ENCODE assay signal across 23 cellular contexts in the genomic region with DNA sequence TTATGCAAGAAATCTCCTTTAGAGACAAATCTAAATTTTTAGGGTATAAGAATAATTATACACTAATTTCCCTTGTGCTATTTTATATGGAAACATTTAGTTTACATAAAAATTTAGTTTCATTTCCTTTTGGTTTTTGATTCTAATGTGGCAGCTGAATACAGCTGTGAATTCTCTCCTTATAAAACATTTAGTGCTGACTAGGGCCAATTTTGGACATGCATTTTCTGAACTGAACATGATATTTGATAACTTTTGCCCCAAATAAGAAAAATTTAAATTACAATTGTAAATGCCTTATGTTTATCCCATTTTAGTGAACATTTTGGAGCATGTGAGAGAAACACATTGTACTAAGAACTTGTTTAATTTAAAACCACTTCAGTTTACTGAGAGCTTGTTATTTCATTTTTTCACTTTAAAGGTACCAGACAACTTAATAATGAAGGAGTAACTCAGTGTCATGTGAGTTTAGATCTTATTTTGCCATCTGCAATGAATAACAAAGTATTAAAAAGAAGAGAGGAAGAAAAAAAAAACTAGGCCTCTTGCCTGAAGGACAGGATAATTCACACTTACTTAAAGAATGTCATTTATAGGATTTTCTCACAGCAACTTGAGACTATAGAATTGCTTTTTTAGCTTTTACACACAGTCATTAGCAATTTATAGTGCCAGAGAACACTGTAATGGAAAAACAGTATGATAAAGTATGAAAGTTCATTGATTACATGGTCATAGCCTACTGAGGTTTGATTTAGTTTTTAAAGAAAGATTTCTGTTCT.
"Had no signal": no experiment of that assay in that cellular context is flagged by ENCODE, and none has a peak within 500 bp of the region (broad histone marks: within the 10 kb centered on the region; RNA-seq: fewer than 3 reads in every experiment).

No MANE protein-coding gene starts in this region.

- H3K27me3 ChIP-seq: esophagus squamous epithelium, gastroesophageal sphincter, neutrophil, right atrium auricular region, suprapubic skin, tibial artery, upper lobe of right lung, vagina had no signal

- DNase-seq: effector memory CD8-positive, alpha-beta T cell; esophagus squamous epithelium; foreskin fibroblast; immature natural killer cell; left ventricle myocardium inferior; lower lobe of right lung; midbrain; posterior cingulate gyrus; stimulated activated CD4-positive, alpha-beta T cell treated with anti-CD3 and anti-CD28 coated beads, Interleukin-4, amount 100 ng/mL, for 1 hour; stimulated activated CD8-positive, alpha-beta memory T cell treated with anti-CD3 and anti-CD28 coated beads, Interleukin-4, amount 100 ng/mL, for 48 hours; stimulated activated naive CD8-positive, alpha-beta T cell treated with anti-CD3 and anti-CD28 coated beads, Interleukin-15, Interleukin-2, amounts not matched to agents 100 U/mL and 50 U/mL, for 24 hours; tibial artery; upper lobe of right lung had no signal

- H3K9me3 ChIP-seq: esophagus squamous epithelium, gastroesophageal sphincter, left ventricle myocardium inferior, lower lobe of right lung, neutrophil, right atrium auricular region, suprapubic skin, tibial artery, upper lobe of right lung, vagina had no signal

- H3K4me1 ChIP-seq: esophagus squamous epithelium, gastroesophageal sphincter, lower lobe of right lung, suprapubic skin, upper lobe of right lung, vagina had no signal

- H3K9me3 Mint-ChIP-seq: dendritic cell treated with granulocyte-macrophage colony-stimulating factor and Interleukin-4, amounts not matched to agents 40 ng/mL and 50 ng/mL, for 4 days; natural killer cell treated with Interleukin-12 subunit alpha and Interleukin-12 subunit beta and Interleukin-15 and Interleukin-18, amount 100 ng/mL, for 72 hours had no signal

- H3K36me3 Mint-ChIP-seq: immature natural killer cell; memory B cell; natural killer cell treated with Interleukin-12 subunit alpha and Interleukin-12 subunit beta and Interleukin-15 and Interleukin-18, amount 100 ng/mL, for 72 hours; stimulated activated effector memory CD8-positive, alpha-beta T cell treated with anti-CD3 and anti-CD28 coated beads, Interleukin-12 subunit alpha, Interleukin-12 subunit beta, amount 100 ng/mL, for 72 hours had no signal

- H3K27ac Mint-ChIP-seq: dendritic cell treated with granulocyte-macrophage colony-stimulating factor and Interleukin-4, amounts not matched to agents 40 ng/mL and 50 ng/mL, for 4 days; effector memory CD8-positive, alpha-beta T cell; immature natural killer cell; memory B cell; natural killer cell treated with Interleukin-12 subunit alpha and Interleukin-12 subunit beta and Interleukin-15 and Interleukin-18, amount 100 ng/mL, for 72 hours; stimulated activated effector memory CD8-positive, alpha-beta T cell treated with anti-CD3 and anti-CD28 coated beads, Interleukin-12 subunit alpha, Interleukin-12 subunit beta, amount 100 ng/mL, for 72 hours had no signal

- H3K36me3 ChIP-seq: esophagus squamous epithelium, gastroesophageal sphincter, left ventricle myocardium inferior, lower lobe of right lung, neutrophil, right atrium auricular region, suprapubic skin, tibial artery, upper lobe of right lung, vagina had no signal

- H3K4me3 ChIP-seq: esophagus squamous epithelium, gastroesophageal sphincter, left ventricle myocardium inferior, lower lobe of right lung, right atrium auricular region, suprapubic skin, tibial artery, upper lobe of right lung, vagina had no signal

- H3K4me3 Mint-ChIP-seq: dendritic cell treated with granulocyte-macrophage colony-stimulating factor and Interleukin-4, amounts not matched to agents 40 ng/mL and 50 ng/mL, for 4 days; effector memory CD8-positive, alpha-beta T cell; immature natural killer cell; memory B cell; natural killer cell treated with Interleukin-12 subunit alpha and Interleukin-12 subunit beta and Interleukin-15 and Interleukin-18, amount 100 ng/mL, for 72 hours; stimulated activated effector memory CD8-positive, alpha-beta T cell treated with anti-CD3 and anti-CD28 coated beads, Interleukin-12 subunit alpha, Interleukin-12 subunit beta, amount 100 ng/mL, for 72 hours had no signal

- H3K4me1 Mint-ChIP-seq: immature natural killer cell; memory B cell; stimulated activated effector memory CD8-positive, alpha-beta T cell treated with anti-CD3 and anti-CD28 coated beads, Interleukin-12 subunit alpha, Interleukin-12 subunit beta, amount 100 ng/mL, for 72 hours had no signal

- ATAC-seq: effector memory CD8-positive, alpha-beta T cell; gastroesophageal sphincter; natural killer cell treated with Interleukin-12 subunit alpha and Interleukin-12 subunit beta and Interleukin-15 and Interleukin-18, amount 100 ng/mL, for 72 hours; stimulated activated effector memory CD8-positive, alpha-beta T cell treated with anti-CD3 and anti-CD28 coated beads, Interleukin-12 subunit alpha, Interleukin-12 subunit beta, amount 100 ng/mL, for 72 hours; stimulated activated naive CD8-positive, alpha-beta T cell treated with anti-CD3 and anti-CD28 coated beads, Interleukin-15, Interleukin-2, amounts not matched to agents 100 U/mL and 50 U/mL, for 24 hours had no signal

- H3K27me3 Mint-ChIP-seq: dendritic cell treated with granulocyte-macrophage colony-stimulating factor and Interleukin-4, amounts not matched to agents 40 ng/mL and 50 ng/mL, for 4 days; effector memory CD8-positive, alpha-beta T cell; memory B cell; natural killer cell treated with Interleukin-12 subunit alpha and Interleukin-12 subunit beta and Interleukin-15 and Interleukin-18, amount 100 ng/mL, for 72 hours had no signal

- H3K27ac ChIP-seq: epithelial cell of prostate, esophagus squamous epithelium, gastroesophageal sphincter, left ventricle myocardium inferior, lower lobe of right lung, neutrophil, right atrium auricular region, suprapubic skin, tibial artery, upper lobe of right lung, vagina had no signal
